In genomic region chr2:127039387-127040031, GRCh38 we compare ENCODE assay signal across 11 cellular contexts.
DNase-seq lines count a peak whose midpoint lies in the region; ATAC-seq and TF ChIP-seq lines count a peak whose summit lies in the region.
"Had no signal": no experiment of that assay in that cellular context is flagged by ENCODE, and none has a peak within 500 bp of the region (broad histone marks: within the 10 kb centered on the region; RNA-seq: fewer than 3 reads in every experiment).

No MANE protein-coding gene starts in this region.

- no peak overlapping the region for H3K23ac ChIP-seq in H9 (ENCODE audit: insufficient read length, low read depth, low read length)

- no peak overlapping the region for H2BK120ac ChIP-seq in H9 (ENCODE audit: low read depth, low read length, poor library complexity, severe bottlenecking)

- no peak overlapping the region for H3K4me3 ChIP-seq in HAP-1
- H3K4me3 ChIP-seq: ovary had no signal

- no peak overlapping the region for H2BK20ac ChIP-seq in H9 (ENCODE audit: low read depth, low read length, poor library complexity, severe bottlenecking)

- no peak overlapping the region for H3K4me3 Mint-ChIP-seq in H9

- no peak overlapping the region for H3K27ac ChIP-seq in H9 (ENCODE audit: insufficient read length, low read depth, low read length)
- H3K27ac ChIP-seq: ovary had no signal

- no peaks in the 10 kb centered on the region for H3K79me1 ChIP-seq in H9 (ENCODE audit: insufficient read depth, low read depth, low read length, poor library complexity, severe bottlenecking)

- no peak overlapping the region for H3K4me2 ChIP-seq in H9 (ENCODE audit: insufficient read depth, insufficient read length, low read length)
- H3K4me2 ChIP-seq: SK-N-SH had no signal

- no peak overlapping the region for H3K56ac ChIP-seq in H9 (ENCODE audit: insufficient read length, low read depth, low read length)

- H3K14ac ChIP-seq in H9 (ENCODE audit: insufficient read depth, low read length) = no peak overlapping the region; the same call in 1 of the 2 replicates

- no peaks in the 10 kb centered on the region for H3K36me3 Mint-ChIP-seq in H9 (ENCODE audit: insufficient read depth in 1 of 3, low read depth in 3 of 3)

- H2AFZ ChIP-seq in H9 (ENCODE audit: low read length) = no peak overlapping the region

- in situ Hi-C loops in GM13977 (cut with MboI; ENCODE audit: low pct_unique_long_range_greater_than_20kb, low sequenced_read_pairs, unreplicated experiment) (no loop called here), HAP-1 (cut with MboI; ENCODE audit: low sequenced_read_pairs) (no loop called here)

- H3K9me3 ChIP-seq in H9 (ENCODE audit: control insufficient read depth, low read depth, low read length) = no peaks in the 10 kb centered on the region
- no peaks in the 10 kb centered on the region for H3K9me3 ChIP-seq in HAP-1
- H3K9me3 ChIP-seq: ovary, SK-N-SH had no signal

- no peak overlapping the region for H3K27ac Mint-ChIP-seq in H9

- peak; percentile 43 for DNase-seq in GM13977 (ENCODE audit: low spot score)
- DNase-seq in cerebellum (ENCODE audit: low spot score) = peak; percentile 80
- no peak for DNase-seq in SHP77 (lab: John Stamatoyannopoulos, UW)
- no peak for DNase-seq in H9
- DNase-seq in epidermal melanocyte (ENCODE audit: insufficient read length, low spot score) = no peak
- DNase-seq in HAP-1 (ENCODE audit: low spot score in 2 of 2) = no peak
- DNase-seq: NCI-H1694, ovary had no signal

- no peaks in the 10 kb centered on the region for H3K9me3 Mint-ChIP-seq in H9

- H2AK5ac ChIP-seq in H9 (ENCODE audit: insufficient read length, low read length) = no peak overlapping the region

- no peak overlapping the region for H3K4ac ChIP-seq in H9 (ENCODE audit: low read depth, low read length)

- H4K5ac ChIP-seq in H9 (ENCODE audit: insufficient read length, low read depth, low read length) = no peak overlapping the region

- H3K4me1 ChIP-seq in H9 (ENCODE audit: insufficient read depth, low read length) (no peaks in the 10 kb centered on the region; the same call in 1 of the 2 replicates), HAP-1 (no peaks in the 10 kb centered on the region)

- WGBS in H9 (ENCODE audit: extremely low coverage, insufficient read length, low lambda C conversion rate) = no CpG with 5 or more reads among the region's 14 CpGs

- no peaks in the 10 kb centered on the region for H3K36me3 ChIP-seq in HAP-1 (replicated peaks)
- H3K36me3 ChIP-seq: ovary had no signal

- TF ChIP-seq CTCF in GM13977 (IDR thresholded peaks at IDR 0.05; ENCODE audit: extremely low read depth, insufficient read depth, missing control alignments) = no peak
- no peak for TF ChIP-seq CTCF in H9 (conservative IDR thresholded peaks at IDR 0.05)

- no peaks in the 10 kb centered on the region for H3K27me3 ChIP-seq in H9 (ENCODE audit: insufficient read depth, low read length)
- H3K27me3 ChIP-seq in HAP-1 (ENCODE audit: low read depth) = no peaks in the 10 kb centered on the region
- H3K27me3 ChIP-seq: ovary had no signal

- no peak overlapping the region for H3T11ph ChIP-seq in H9 (ENCODE audit: low read length)

- H2BK12ac ChIP-seq in H9 (ENCODE audit: insufficient read length, low read depth, low read length) = no peak overlapping the region

- no peak overlapping the region for H3K9ac ChIP-seq in H9 (ENCODE audit: extremely low read depth, insufficient read length, low read length)
- H3K9ac ChIP-seq: SK-N-SH had no signal

- no peak overlapping the region for H3K18ac ChIP-seq in H9 (ENCODE audit: insufficient read length, low read depth, low read length)

- H2BK5ac ChIP-seq in H9 (ENCODE audit: insufficient read length, low read length) = no peak overlapping the region

- no peaks in the 10 kb centered on the region for H3K79me2 ChIP-seq in H9 (ENCODE audit: insufficient read depth, low read length)

- H4K8ac ChIP-seq in H9 (replicated peaks; ENCODE audit: insufficient read length, low read depth, low read length) = no peak overlapping the region

- ATAC-seq in GM19455 (IDR thresholded peaks at IDR 0.05; ENCODE audit: unreplicated experiment) = peak; percentile 61
- ATAC-seq in HG03045 (IDR thresholded peaks at IDR 0.05; ENCODE audit: unreplicated experiment) = peak; percentile 57

- H3K23me2 ChIP-seq in H9 (ENCODE audit: insufficient read length, low read depth, low read length, poor library complexity, severe bottlenecking) = no peaks in the 10 kb centered on the region

- no peak overlapping the region for H2BK15ac ChIP-seq in H9 (ENCODE audit: low read depth, low read length)

- H3K27me3 Mint-ChIP-seq in H9 (ENCODE audit: low read depth) = peaks cover 2% of the 10 kb centered on the region; the same call in 1 of the 2 replicates

- H3K4me1 Mint-ChIP-seq in H9 = no peaks in the 10 kb centered on the region

- H4K91ac ChIP-seq in H9 (ENCODE audit: insufficient read length, low read depth, low read length) = no peak overlapping the region

- no peaks in the 10 kb centered on the region for H4K20me1 ChIP-seq in H9 (ENCODE audit: control insufficient read depth, insufficient read depth, insufficient read length)

Comparison
In these comparisons a context has a peak if more than half of its experiments do, and no peak if none do; other contexts are left out.
1. DNase-seq: peak in GM13977 (single experiment) and cerebellum (single experiment); none in SHP77 (0 of 2), H9 (single experiment), epidermal melanocyte (single experiment) and HAP-1 (0 of 2).